In the genomic region with DNA sequence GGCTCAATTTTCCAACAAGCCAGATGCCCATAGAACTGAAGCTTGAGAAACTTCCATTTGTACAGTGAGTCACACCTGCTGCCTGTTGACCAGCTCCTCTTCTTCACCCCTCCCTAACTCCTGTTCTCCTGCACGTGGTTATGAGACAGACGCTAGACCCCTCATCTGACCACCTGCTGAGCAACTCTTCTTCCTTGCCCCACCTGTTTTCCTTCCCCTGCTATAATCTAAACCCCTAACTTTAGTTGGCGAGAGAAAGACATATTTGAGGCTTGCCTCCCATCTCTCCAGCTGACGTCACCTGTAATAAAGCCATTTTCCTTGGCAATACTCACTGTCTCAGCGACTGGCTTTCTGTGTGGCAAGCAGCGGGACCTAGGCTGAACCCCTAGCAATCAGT, we compare ENCODE assay signal across 32 cellular contexts. TPM values are rescaled to one million over a fixed set of nuclear protein-coding genes. Genes with fewer than 3 reads are reported as not detected.
DNase-seq lines count a peak whose midpoint lies in the region; ATAC-seq, FAIRE-seq and TF ChIP-seq lines count a peak whose summit lies in the region.
"Had no signal": no experiment of that assay in that cellular context is flagged by ENCODE, and none has a peak within 500 bp of the region (broad histone marks: within the 10 kb centered on the region; RNA-seq: fewer than 3 reads in every experiment).

No MANE protein-coding gene starts in this region.

- H3K4me3 Mint-ChIP-seq in natural killer cell = no peak overlapping the region
- H3K4me3 Mint-ChIP-seq: activated naive CD4-positive, alpha-beta T cell treated with anti-CD3 and anti-CD28 coated beads for 36 hours; brain; naive B cell; WTC11 had no signal

- H3K4me3 ChIP-seq in bronchial epithelial cell (ENCODE audit: low read depth, low read length) = no peak overlapping the region
- no peak overlapping the region for H3K4me3 ChIP-seq in foreskin fibroblast (ENCODE audit: low read depth in 1 of 2, low read length in 2 of 2)
- H3K4me3 ChIP-seq: adrenal gland, BLaER1, Peyer's patch, stomach, tibial nerve had no signal

- no peaks in the 10 kb centered on the region for H3K4me1 Mint-ChIP-seq in natural killer cell
- H3K4me1 Mint-ChIP-seq: brain, naive B cell had no signal

- TF ChIP-seq CTCF in bronchial epithelial cell (IDR thresholded peaks at IDR 0.05; ENCODE audit: insufficient read depth, low read length, severe bottlenecking) (no peak), foreskin fibroblast (IDR thresholded peaks at IDR 0.05; ENCODE audit: low read depth, low read length) (no peak), natural killer cell (IDR thresholded peaks at IDR 0.05) (no peak)

- intact Hi-C loops in left colon (cut with DNase I, micrococcal nuclease) = loop anchor here in 1 of 2 donors (10.0 kb wide), 1 partner anchor 72 kb away; no protein-coding TSS in a partner anchor
- intact Hi-C loops in natural killer cell (cut with micrococcal nuclease) = no loop called here

- peaks cover 0 to 3% of the 10 kb centered on the region in 2 donors for H3K9me3 Mint-ChIP-seq in natural killer cell

- no peak for FAIRE-seq in bronchial epithelial cell (lab: Jason Lieb, UNC)
- FAIRE-seq: HTR-8/SVneo had no signal

- H3K27me3 Mint-ChIP-seq in natural killer cell (ENCODE audit: low read depth in 2 of 2) = peaks cover 37 to 59% of the 10 kb centered on the region in 2 donors

- H3K27ac Mint-ChIP-seq in natural killer cell = no peak overlapping the region
- H3K27ac Mint-ChIP-seq: activated naive CD4-positive, alpha-beta T cell treated with anti-CD3 and anti-CD28 coated beads for 36 hours; naive B cell; WTC11 had no signal

- peaks cover 15% of the 10 kb centered on the region for H3K36me3 Mint-ChIP-seq in natural killer cell
- H3K36me3 Mint-ChIP-seq: brain, WTC11 had no signal

- DNase-seq in A172 (ENCODE audit: low spot score) (peak; percentile 31), LHCN-M2 (ENCODE audit: low read depth) (peak; percentile 48), bronchial epithelial cell (ENCODE audit: low read depth) (peak; percentile 29), left colon (no peak), foreskin fibroblast (no peak), NCI-H510A treated with DMSO at 0.1 percent for 48 hours (lab: John Stamatoyannopoulos, UW) (no peak), natural killer cell (no peak)
- DNase-seq: activated CD4-positive, alpha-beta T cell treated with anti-CD3 and anti-CD28 coated beads, Interleukin-2, amount 50 U/mL, for 1 hour; activated naive CD4-positive, alpha-beta T cell treated with anti-CD3 and anti-CD28 coated beads for 36 hours; adrenal gland; DMS79 treated with DMSO at 0.1 percent for 48 hours; effector CD4-positive, alpha-beta T cell; erythroblast; foreskin keratinocyte; H7; KBM-7; mesenchymal stem cell; naive B cell; NCI-H146; NK-92 treated with Interleukin-12 subunit alpha and Interleukin-12 subunit beta, amount 100 ng/mL, for 24 hours; stimulated activated CD4-positive, alpha-beta T cell treated with anti-CD3 and anti-CD28 coated beads, Interleukin-1b, Interleukin-23, amount 100 ng/mL, for 48 hours; stomach; SW 1271; T1000 had no signal

- peak; percentile 79 for ATAC-seq in left colon
- ATAC-seq in natural killer cell = no peak
- no peak for ATAC-seq in HG03039 (IDR thresholded peaks at IDR 0.05; ENCODE audit: unreplicated experiment)
- ATAC-seq: foreskin keratinocyte, left lobe of liver, WTC11 had no signal

- no peaks in the 10 kb centered on the region for H3K36me3 ChIP-seq in bronchial epithelial cell (ENCODE audit: control insufficient read depth, insufficient read depth, low read length)
- H3K36me3 ChIP-seq: adrenal gland, BLaER1, Peyer's patch, stomach, tibial nerve had no signal

- H3K27me3 ChIP-seq in bronchial epithelial cell (ENCODE audit: control insufficient read depth, insufficient read depth, low read length) = peaks cover 3% of the 10 kb centered on the region
- H3K27me3 ChIP-seq: adrenal gland, BLaER1, Peyer's patch had no signal

RNA-seq across cellular contexts. Expression of a gene that starts 22.3 kb away (rescaled TPM):
- total RNA-seq in A172 (2014; rRNA removed; shearing (Covaris generic)) = 52.0 and 53.4 TPM in 2 replicates
- total RNA-seq in LHCN-M2 (2014; rRNA removed) = 24.0 and 29.0 TPM in 2 replicates
- polyA plus RNA-seq in LHCN-M2 (2012) = 64.2 TPM
- total RNA-seq in bronchial epithelial cell = 14.8 and 20.3 TPM in 2 replicates
- 1,000 to 10,000 TPM; 2,207 to 2,247 TPM for total RNA-seq in left colon
- 10 to 100 TPM in 1 of 3 donors, 1 to 10 TPM in 2; 4.7 to 36.3 (median 5.1) TPM for total RNA-seq in natural killer cell

Comparison
In these comparisons a context has a peak if more than half of its experiments do, and no peak if none do; other contexts are left out.
1. DNase-seq: peak in A172 (single experiment), LHCN-M2 (single experiment) and bronchial epithelial cell (single experiment); none in left colon (0 of 2), foreskin fibroblast (0 of 2), NCI-H510A treated with DMSO at 0.1 percent for 48 hours (single experiment) and natural killer cell (single experiment).
2. RNA of a gene that starts 22.3 kb away (total RNA-seq): 2,207 to 2,247 TPM in left colon; 52.0 to 53.4 TPM in A172, 24.0 to 29.0 TPM in LHCN-M2, 14.8 to 20.3 TPM in bronchial epithelial cell and 4.7 to 36.3 TPM in natural killer cell; every median in the first group is over 10 times any median in the second.